Comparison of ENCODE assay signal across 36 cellular contexts in the genomic region with DNA sequence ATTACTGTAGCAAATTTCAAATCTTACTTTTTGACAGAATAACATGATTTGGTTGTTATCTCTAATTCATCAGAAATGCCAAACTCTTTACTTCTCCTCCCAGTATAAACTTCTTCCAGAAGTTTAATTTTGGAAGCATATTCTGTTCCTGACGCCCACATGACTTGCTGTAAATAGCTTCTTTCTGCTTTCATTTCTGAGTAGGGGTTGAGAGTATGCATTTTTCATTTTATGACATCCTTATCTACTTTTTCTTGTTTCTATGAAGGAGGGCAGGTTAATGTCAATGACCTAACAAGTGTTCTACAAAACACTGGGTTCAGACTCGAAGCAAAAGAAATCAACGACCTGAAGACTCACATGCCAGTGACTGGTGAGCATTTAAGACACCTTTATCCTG. TPM values are rescaled to one million over a fixed set of nuclear protein-coding genes. Genes with fewer than 3 reads are reported as not detected.
"Had no signal": no experiment of that assay in that cellular context is flagged by ENCODE, and none has a peak within 500 bp of the region (broad histone marks: within the 10 kb centered on the region; RNA-seq: fewer than 3 reads in every experiment).

No MANE protein-coding gene starts in this region.

- H3K4me3 ChIP-seq: esophagus muscularis mucosa, gastroesophageal sphincter, heart left ventricle, hepatocyte, left lung, neural progenitor cell, prostate gland, sigmoid colon, stomach, testis, tibial artery had no signal

- H2AFZ ChIP-seq: hepatocyte, neural progenitor cell had no signal

- H3K27ac ChIP-seq: esophagus muscularis mucosa, foreskin keratinocyte, gastroesophageal sphincter, heart left ventricle, hepatocyte, left lung, neural progenitor cell, prostate gland, sigmoid colon, stomach, testis, tibial artery had no signal

- FAIRE-seq: colon, endothelial cell of umbilical vein, islet of Langerhans had no signal

- H3K4me2 ChIP-seq: hepatocyte, neural progenitor cell had no signal

- H3K9ac ChIP-seq: neural progenitor cell had no signal

- H3K36me3 ChIP-seq: esophagus muscularis mucosa, gastroesophageal sphincter, heart left ventricle, left lung, neural progenitor cell, prostate gland, sigmoid colon, stomach, tibial artery had no signal

- H3K79me2 ChIP-seq: hepatocyte had no signal

- H3K9me3 ChIP-seq: esophagus muscularis mucosa, gastroesophageal sphincter, heart left ventricle, prostate gland, stomach, testis, tibial artery had no signal

- DNase-seq: effector CD8-positive, alpha-beta T cell; foreskin keratinocyte; heart left ventricle; left cardiac atrium; left lung; mammary epithelial cell; mesendoderm; midbrain; naive thymus-derived CD4-positive, alpha-beta T cell; right cardiac atrium; sigmoid colon; stimulated activated CD4-positive, alpha-beta T cell treated with anti-CD3 and anti-CD28 coated beads, Interleukin-2, amount 100 ng/mL, for 24 hours; stimulated activated CD4-positive, alpha-beta T cell treated with anti-CD3 and anti-CD28 coated beads, Interleukin-4, amount 100 ng/mL, for 24 hours; stimulated activated naive CD4-positive, alpha-beta T cell treated with Interleukin-2 at 50 U/mL for 16 hours; stomach; testis; tibial artery had no signal

- H3K27me3 ChIP-seq: esophagus muscularis mucosa, gastroesophageal sphincter, neural progenitor cell, sigmoid colon, testis, tibial artery had no signal

- ATAC-seq: foreskin keratinocyte; gastroesophageal sphincter; heart left ventricle; left cardiac atrium; left lung; naive thymus-derived CD4-positive, alpha-beta T cell; right cardiac atrium; stimulated activated effector memory CD8-positive, alpha-beta T cell treated with anti-CD3 and anti-CD28 coated beads, Interleukin-12 subunit alpha, Interleukin-12 subunit beta, amount 100 ng/mL, for 72 hours had no signal

- H3K4me1 ChIP-seq: esophagus muscularis mucosa, gastroesophageal sphincter, heart left ventricle, left lung, neural progenitor cell, prostate gland, sigmoid colon, stomach, testis, tibial artery had no signal

RNA-seq across cellular contexts. Expression of a gene that starts 36.6 kb away (rescaled TPM):
- total RNA-seq: endothelial cell of umbilical vein; epithelial cell of proximal tubule; esophagus muscularis mucosa; fibroblast of lung; foreskin keratinocyte; gastroesophageal sphincter; heart left ventricle; hepatocyte; kidney epithelial cell; left cardiac atrium; left lung; lower leg skin; mammary epithelial cell; mucosa of gallbladder; naive thymus-derived CD4-positive, alpha-beta T cell; osteocyte; prostate gland; renal cortical epithelial cell; right cardiac atrium; sigmoid colon; skeletal muscle tissue; stomach; subcutaneous adipose tissue; urinary bladder had no signal
- polyA plus RNA-seq: endothelial cell of umbilical vein; fibroblast of lung; foreskin keratinocyte; heart left ventricle; hepatocyte; mammary epithelial cell; naive thymus-derived CD4-positive, alpha-beta T cell; right cardiac atrium; sigmoid colon; stomach; urinary bladder had no signal
